25 cellular contexts compared by ENCODE assay signal in the genomic region with DNA sequence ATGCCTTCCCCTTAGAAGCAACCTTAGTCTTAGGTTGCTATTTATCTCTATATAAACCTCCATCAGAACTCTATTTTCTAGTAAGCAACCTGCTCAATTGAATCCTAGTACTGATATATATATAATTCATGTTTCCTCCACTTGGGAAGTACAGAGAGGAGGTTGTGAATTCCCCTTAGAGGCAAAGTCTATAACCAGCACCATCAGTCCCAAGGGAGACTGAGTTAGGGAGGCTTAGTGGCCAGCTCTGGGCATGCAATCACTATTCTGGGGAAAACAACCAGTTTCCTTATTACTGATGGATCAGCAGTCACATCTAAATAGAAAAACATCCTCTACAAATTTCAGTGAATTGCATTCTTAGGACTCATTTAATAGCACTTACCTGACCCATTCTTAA.
"Had no signal": no experiment of that assay in that cellular context is flagged by ENCODE, and none has a peak within 500 bp of the region (broad histone marks: within the 10 kb centered on the region; RNA-seq: fewer than 3 reads in every experiment).

No MANE protein-coding gene starts in this region.

- H3K4me1 ChIP-seq: colonic mucosa, esophagus muscularis mucosa, esophagus squamous epithelium, foreskin keratinocyte, gastrocnemius medialis, gastroesophageal sphincter, heart left ventricle, heart right ventricle had no signal

- H3K27ac Mint-ChIP-seq: dendritic cell treated with granulocyte-macrophage colony-stimulating factor and Interleukin-4, amounts not matched to agents 40 ng/mL and 50 ng/mL, for 4 days; effector memory CD8-positive, alpha-beta T cell; endodermal cell had no signal

- H3K4me3 ChIP-seq: colonic mucosa, coronary artery, dorsolateral prefrontal cortex, esophagus muscularis mucosa, esophagus squamous epithelium, gastrocnemius medialis, gastroesophageal sphincter, heart left ventricle, heart right ventricle had no signal

- DNase-seq: colonic mucosa; cortex of kidney; dermis blood vessel endothelial cell; dorsolateral prefrontal cortex; effector CD4-positive, alpha-beta T cell; effector CD8-positive, alpha-beta T cell; effector memory CD4-positive, alpha-beta T cell; effector memory CD8-positive, alpha-beta T cell; endodermal cell; erythroblast; esophagus squamous epithelium; foreskin fibroblast; foreskin keratinocyte; foreskin melanocyte; gastrocnemius medialis; glutamatergic neuron; head of caudate nucleus; heart left ventricle; heart right ventricle had no signal

- H3K4me3 Mint-ChIP-seq: dendritic cell treated with granulocyte-macrophage colony-stimulating factor and Interleukin-4, amounts not matched to agents 40 ng/mL and 50 ng/mL, for 4 days; effector memory CD8-positive, alpha-beta T cell; endodermal cell had no signal

- H3K9me3 ChIP-seq: colonic mucosa, gastrocnemius medialis had no signal

- H3K27me3 Mint-ChIP-seq: dendritic cell treated with granulocyte-macrophage colony-stimulating factor and Interleukin-4, amounts not matched to agents 40 ng/mL and 50 ng/mL, for 4 days had no signal

- H3K27me3 ChIP-seq: colonic mucosa, esophagus muscularis mucosa, esophagus squamous epithelium, foreskin keratinocyte, gastrocnemius medialis, gastroesophageal sphincter, heart left ventricle, heart right ventricle had no signal

- H3K27ac ChIP-seq: colonic mucosa, coronary artery, dorsolateral prefrontal cortex, epithelial cell of prostate, esophagus muscularis mucosa, esophagus squamous epithelium, foreskin keratinocyte, gastrocnemius medialis, gastroesophageal sphincter, heart left ventricle, heart right ventricle had no signal

- H3K36me3 ChIP-seq: colonic mucosa, esophagus muscularis mucosa, esophagus squamous epithelium, gastrocnemius medialis, gastroesophageal sphincter, heart left ventricle, heart right ventricle had no signal

- ATAC-seq: effector memory CD8-positive, alpha-beta T cell; esophagus mucosa; foreskin keratinocyte; gastrocnemius medialis; gastroesophageal sphincter; heart left ventricle; heart right ventricle had no signal
